Comparison of ENCODE assay signal across 21 cellular contexts in genomic region chr10:21705828-21706176, GRCh38.
"Had no signal": no experiment of that assay in that cellular context is flagged by ENCODE, and none has a peak within 500 bp of the region (broad histone marks: within the 10 kb centered on the region; RNA-seq: fewer than 3 reads in every experiment).

No MANE protein-coding gene starts in this region.

- H3K4me2 ChIP-seq: KMS-11 had no signal

- H3K27me3 ChIP-seq: adrenal gland, breast epithelium had no signal

- H3K27ac ChIP-seq: adrenal gland, breast epithelium, KMS-11, VCaP had no signal

- H3K4me3 Mint-ChIP-seq: activated CD4-positive, alpha-beta memory T cell treated with anti-CD3 and anti-CD28 coated beads for 36 hours; activated CD4-positive, alpha-beta T cell treated with anti-CD3 and anti-CD28 coated beads, Interleukin-2, amount 10 ng/mL, durations not matched to agents 7 days and 5 days; activated naive CD8-positive, alpha-beta T cell treated with anti-CD3 and anti-CD28 coated beads, Interleukin-2, amount 10 ng/mL, durations not matched to agents 7 days and 5 days; activated T-cell treated with anti-CD3 and anti-CD28 coated beads, Interleukin-2, amount 50 U/mL, for 4 hours; T-helper 17 cell had no signal

- H3K27ac Mint-ChIP-seq: activated CD4-positive, alpha-beta memory T cell treated with anti-CD3 and anti-CD28 coated beads for 36 hours; activated CD4-positive, alpha-beta T cell treated with anti-CD3 and anti-CD28 coated beads, Interleukin-2, amount 10 ng/mL, durations not matched to agents 7 days and 5 days; activated naive CD8-positive, alpha-beta T cell treated with anti-CD3 and anti-CD28 coated beads, Interleukin-2, amount 10 ng/mL, durations not matched to agents 7 days and 5 days; T-helper 17 cell had no signal

- H3K4me3 ChIP-seq: adrenal gland, breast epithelium had no signal

- H3K27me3 Mint-ChIP-seq: activated CD4-positive, alpha-beta memory T cell treated with anti-CD3 and anti-CD28 coated beads for 36 hours; activated CD4-positive, alpha-beta T cell treated with anti-CD3 and anti-CD28 coated beads, Interleukin-2, amount 10 ng/mL, durations not matched to agents 7 days and 5 days; activated naive CD8-positive, alpha-beta T cell treated with anti-CD3 and anti-CD28 coated beads, Interleukin-2, amount 10 ng/mL, durations not matched to agents 7 days and 5 days; T-helper 17 cell had no signal

- H3K36me3 ChIP-seq: adrenal gland, breast epithelium had no signal

- H3K9ac ChIP-seq: KMS-11 had no signal

- H3K4me1 ChIP-seq: adrenal gland, breast epithelium had no signal

- DNase-seq: activated CD4-positive, alpha-beta memory T cell treated with anti-CD3 and anti-CD28 coated beads for 36 hours; activated CD4-positive, alpha-beta T cell treated with anti-CD3 and anti-CD28 coated beads, Interleukin-2, amount 10 ng/mL, durations not matched to agents 7 days and 5 days; activated CD4-positive, CD25-positive, alpha-beta regulatory T cell; activated CD8-positive, alpha-beta memory T cell treated with anti-CD3 and anti-CD28 coated beads for 24 hours; activated effector memory CD4-positive, alpha-beta T cell treated with anti-CD3 and anti-CD28 coated beads, Interleukin-2, amount 50 U/mL, for 16 hours; activated naive CD4-positive, alpha-beta T cell treated with Interleukin-2 at 50 U/mL for 16 hours; activated naive CD8-positive, alpha-beta T cell treated with anti-CD3 and anti-CD28 coated beads, Interleukin-2, amount 10 ng/mL, durations not matched to agents 7 days and 5 days; activated T-cell treated with anti-CD3 and anti-CD28 coated beads, Interleukin-2, amount 50 U/mL, for 4 hours; adrenal gland; central memory CD4-positive, alpha-beta T cell; NCI-H1092; NCI-H1417; NCI-H1930; NCI-H2107; NCI-H526; SIG-M5; T-helper 17 cell; T1000 had no signal

- ATAC-seq: activated T-cell treated with anti-CD3 and anti-CD28 coated beads, Interleukin-2, amount 50 U/mL, for 4 hours; T-helper 17 cell had no signal
